Comparison of ENCODE assay signal across 13 cellular contexts in the genomic region with DNA sequence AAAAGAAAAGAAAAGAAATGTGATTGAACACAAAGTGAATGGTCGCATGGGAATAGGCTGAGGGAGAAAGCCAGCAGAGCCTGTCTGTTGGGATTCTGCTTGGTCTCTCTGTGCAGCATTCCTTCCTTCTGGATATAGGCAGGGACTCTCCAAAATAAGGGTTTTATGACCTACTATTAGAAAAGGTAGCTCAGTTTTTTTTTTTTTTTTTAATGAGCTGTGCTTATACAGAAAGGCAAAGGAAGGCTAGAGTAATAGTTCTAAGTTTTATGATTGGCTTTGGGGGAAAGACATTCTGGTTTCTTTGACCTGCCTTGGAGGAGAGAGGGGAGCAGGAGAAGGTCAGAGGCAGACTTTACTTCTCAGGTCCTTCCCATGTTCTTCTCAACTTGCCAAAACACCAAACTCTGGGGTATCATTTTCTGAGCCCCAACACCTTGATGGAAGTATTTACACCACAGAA. TPM values are rescaled to one million over a fixed set of nuclear protein-coding genes. Genes with fewer than 3 reads are reported as not detected.
DNase-seq lines count a peak whose midpoint lies in the region; ATAC-seq, FAIRE-seq and TF ChIP-seq lines count a peak whose summit lies in the region.
"Had no signal": no experiment of that assay in that cellular context is flagged by ENCODE, and none has a peak within 500 bp of the region (broad histone marks: within the 10 kb centered on the region; RNA-seq: fewer than 3 reads in every experiment).

No MANE protein-coding gene starts in this region.

- no peaks in the 10 kb centered on the region for H3K36me3 Mint-ChIP-seq in CD4-positive, CD25-positive, alpha-beta regulatory T cell
- no peaks in the 10 kb centered on the region for H3K36me3 Mint-ChIP-seq in nephron (ENCODE audit: low read depth)

- no peak for TF ChIP-seq POLR2A in GM12891 (IDR thresholded peaks at IDR 0.05; ENCODE audit: low read depth, low read length)

- H3K9me3 Mint-ChIP-seq in CD4-positive, CD25-positive, alpha-beta regulatory T cell = no peaks in the 10 kb centered on the region
- H3K9me3 Mint-ChIP-seq in nephron = peaks cover 2% of the 10 kb centered on the region

- no peak for FAIRE-seq in GM12891 (lab: Jason Lieb, UNC)
- FAIRE-seq: GM12892 had no signal

- no peaks in the 10 kb centered on the region for H3K9me3 ChIP-seq in CD4-positive, CD25-positive, alpha-beta regulatory T cell (ENCODE audit: control insufficient read depth in 2 of 2, low read length in 2 of 2)
- H3K9me3 ChIP-seq in colonic mucosa = no peaks in the 10 kb centered on the region

- TF ChIP-seq CTCF in colonic mucosa (IDR thresholded peaks at IDR 0.05) = no peak
- TF ChIP-seq CTCF in nephron (IDR thresholded peaks at IDR 0.05; ENCODE audit: unreplicated experiment in 3 of 3) = no peak

- no peak for ATAC-seq in CD4-positive, CD25-positive, alpha-beta regulatory T cell (ENCODE audit: low read depth in 2 of 2)

- H3K4me3 ChIP-seq in CD4-positive, CD25-positive, alpha-beta regulatory T cell (ENCODE audit: low read depth, low read length) = no peak overlapping the region
- H3K4me3 ChIP-seq in colonic mucosa = no peak overlapping the region

- no peaks in the 10 kb centered on the region for H3K36me3 ChIP-seq in CD4-positive, CD25-positive, alpha-beta regulatory T cell (ENCODE audit: control insufficient read depth, insufficient read depth, low read length)
- no peaks in the 10 kb centered on the region for H3K36me3 ChIP-seq in colonic mucosa

- H3K4me3 Mint-ChIP-seq in CD4-positive, CD25-positive, alpha-beta regulatory T cell = no peak overlapping the region
- peak overlapping the region in 1 of 3 experiments; percentile 25 for H3K4me3 Mint-ChIP-seq in nephron

- H3K4me1 Mint-ChIP-seq in CD4-positive, CD25-positive, alpha-beta regulatory T cell = peaks cover 5 to 37% (median 24%) of the 10 kb centered on the region in 4 donors
- peaks cover 46% of the 10 kb centered on the region for H3K4me1 Mint-ChIP-seq in nephron

- peak overlapping the region in 2 of 3 donors; percentile 18 to 36 for H3K27ac Mint-ChIP-seq in CD4-positive, CD25-positive, alpha-beta regulatory T cell
- peak overlapping the region; percentile 76 to 92 (median 88) for H3K27ac Mint-ChIP-seq in nephron

- DNase-seq in CD4-positive, CD25-positive, alpha-beta regulatory T cell = no peak
- DNase-seq in HT-29 (ENCODE audit: low spot score) (peak; percentile 46), colonic mucosa (no peak), NCI-H2081 (lab: John Stamatoyannopoulos, UW) (no peak), GM12891 (ENCODE audit: insufficient read length, low spot score) (no peak), NCI-H446 (lab: John Stamatoyannopoulos, UW) (no peak), SK-N-DZ (ENCODE audit: low spot score) (no peak)
- DNase-seq: activated CD4-positive, CD25-positive, alpha-beta regulatory T cell treated with anti-CD3 and anti-CD28 coated beads, Interleukin-2, amount 50 U/mL, for 72 hours; CD8-positive, alpha-beta memory T cell; Kasumi-1 had no signal

- intact Hi-C loops in colonic mucosa (cut with DNase I) = no loop called here

- H3K27ac ChIP-seq in CD4-positive, CD25-positive, alpha-beta regulatory T cell (ENCODE audit: insufficient read depth, low read length, poor library complexity, severe bottlenecking) = no peak overlapping the region
- peak overlapping the region; percentile 57 for H3K27ac ChIP-seq in colonic mucosa
- H3K27ac ChIP-seq: parathyroid adenoma had no signal

- no peaks in the 10 kb centered on the region for H3K27me3 ChIP-seq in CD4-positive, CD25-positive, alpha-beta regulatory T cell (ENCODE audit: control insufficient read depth, insufficient read depth, low read length)
- no peaks in the 10 kb centered on the region for H3K27me3 ChIP-seq in colonic mucosa

- no peak overlapping the region for H3K9ac ChIP-seq in colonic mucosa (ENCODE audit: low read depth in 2 of 2, low read length in 2 of 2)
- H3K9ac ChIP-seq: parathyroid adenoma had no signal

- H3K4me1 ChIP-seq in CD4-positive, CD25-positive, alpha-beta regulatory T cell (ENCODE audit: control insufficient read depth, insufficient read depth, low read length, poor library complexity, severe bottlenecking) = peaks cover 4% of the 10 kb centered on the region
- H3K4me1 ChIP-seq in colonic mucosa = no peaks in the 10 kb centered on the region
- H3K4me1 ChIP-seq: parathyroid adenoma had no signal

- H3K27me3 Mint-ChIP-seq in CD4-positive, CD25-positive, alpha-beta regulatory T cell = peaks cover 12% of the 10 kb centered on the region
- peaks cover 5% of the 10 kb centered on the region for H3K27me3 Mint-ChIP-seq in nephron (ENCODE audit: low read depth)

TF ChIP-seq in GM12891, 5 proteins besides CTCF, POLR2A, EP300 and RAD21:
- TF ChIP-seq PAX5 (IDR thresholded peaks at IDR 0.05; ENCODE audit: insufficient read depth, low read length, severe bottlenecking) (no peak), TAF1 (IDR thresholded peaks at IDR 0.05; ENCODE audit: low read depth, low read length) (no peak), POLR2AphosphoS5 (IDR thresholded peaks at IDR 0.05; ENCODE audit: low read depth, low read length) (no peak), POU2F2 (IDR thresholded peaks at IDR 0.05; ENCODE audit: low read depth, low read length) (no peak), SPI1 (IDR thresholded peaks at IDR 0.05; ENCODE audit: low read depth, low read length) (no peak)
TF ChIP-seq in GM12891: peak in this region for 0.

RNA-seq across cellular contexts. Expression of a gene that starts 18.8 kb away (rescaled TPM):
- total RNA-seq in CD4-positive, CD25-positive, alpha-beta regulatory T cell = 5.1 TPM
- 1 to 10 TPM in 3 of 4 donors, under 1 TPM in 1; 0.38 to 2.2 (median 1.4) TPM for polyA plus RNA-seq in CD4-positive, CD25-positive, alpha-beta regulatory T cell
- 200 and 206 TPM in 2 replicates for total RNA-seq in HT-29 (2014; rRNA removed; shearing (Covaris generic))
- total RNA-seq in colonic mucosa = 10 to 100 TPM; 47.2 to 92.8 TPM
- polyA plus RNA-seq in GM12891 (2012; ENCODE audit: low read depth, missing spikeins) = 40.8 TPM
- 2.7 and 4.1 TPM in 2 replicates for polyA plus RNA-seq in SK-N-DZ (2014; cell fraction: cytosol; rRNA removed)
- 1.2 and 3.6 TPM in 2 replicates for polyA plus RNA-seq in SK-N-DZ (2014; cell fraction: nucleus; rRNA removed)

RNA-seq across cellular contexts. Expression of a gene that starts 20.7 kb away (rescaled TPM):
- 25.3 TPM for total RNA-seq in CD4-positive, CD25-positive, alpha-beta regulatory T cell
- 10 to 100 TPM; 30.5 to 63.2 (median 48.1) TPM for polyA plus RNA-seq in CD4-positive, CD25-positive, alpha-beta regulatory T cell
- 142 and 152 TPM in 2 replicates for total RNA-seq in HT-29 (2014; rRNA removed; shearing (Covaris generic))
- 100 to 1,000 TPM; 130 to 158 TPM for total RNA-seq in colonic mucosa
- polyA plus RNA-seq in GM12891 (2012; ENCODE audit: low read depth, missing spikeins) = 85.4 TPM
- polyA plus RNA-seq in SK-N-DZ (2014; cell fraction: cytosol; rRNA removed) = 156 and 180 TPM in 2 replicates
- 130 and 150 TPM in 2 replicates for polyA plus RNA-seq in SK-N-DZ (2014; cell fraction: nucleus; rRNA removed)

RNA-seq across cellular contexts. Expression of a gene that starts 43.0 kb away (rescaled TPM):
- total RNA-seq in CD4-positive, CD25-positive, alpha-beta regulatory T cell = 119 TPM
- polyA plus RNA-seq in CD4-positive, CD25-positive, alpha-beta regulatory T cell = 100 to 1,000 TPM; 125 to 158 (median 138) TPM
- total RNA-seq in HT-29 (2014; rRNA removed; shearing (Covaris generic)) = 935 and 959 TPM in 2 replicates
- 100 to 1,000 TPM; 213 to 605 TPM for total RNA-seq in colonic mucosa
- polyA plus RNA-seq in GM12891 (2012; ENCODE audit: low read depth, missing spikeins) = 1,137 TPM
- polyA plus RNA-seq in SK-N-DZ (2014; cell fraction: cytosol; rRNA removed) = 1,702 and 1,814 TPM in 2 replicates
- polyA plus RNA-seq in SK-N-DZ (2014; cell fraction: nucleus; rRNA removed) = 586 and 640 TPM in 2 replicates

RNA-seq across cellular contexts. Expression of a gene that starts 46.1 kb away (rescaled TPM):
- total RNA-seq in CD4-positive, CD25-positive, alpha-beta regulatory T cell = 32.7 TPM
- 1 to 10 TPM; 1.2 to 5.0 (median 3.7) TPM for polyA plus RNA-seq in CD4-positive, CD25-positive, alpha-beta regulatory T cell
- 24.8 and 24.9 TPM in 2 replicates for total RNA-seq in HT-29 (2014; rRNA removed; shearing (Covaris generic))
- 10 to 100 TPM; 14.0 to 59.0 TPM for total RNA-seq in colonic mucosa
- 31.0 TPM for polyA plus RNA-seq in GM12891 (2012; ENCODE audit: low read depth, missing spikeins)
- 16.8 and 18.7 TPM in 2 replicates for polyA plus RNA-seq in SK-N-DZ (2014; cell fraction: cytosol; rRNA removed)
- polyA plus RNA-seq in SK-N-DZ (2014; cell fraction: nucleus; rRNA removed) = 28.1 and 83.2 TPM in 2 replicates
